ENCODE assay signal across 4 cellular contexts in genomic region chr17:36207383-36207782, GRCh38. TPM values are rescaled to one million over a fixed set of nuclear protein-coding genes. Genes with fewer than 3 reads are reported as not detected.
"Had no signal": no experiment of that assay in that cellular context is flagged by ENCODE, and none has a peak within 500 bp of the region (broad histone marks: within the 10 kb centered on the region; RNA-seq: fewer than 3 reads in every experiment).

No MANE protein-coding gene starts in this region.

RNA-seq across cellular contexts. Expression of gene CCL4L2, which starts 3.5 kb away (rescaled TPM):
- total RNA-seq: activated CD4-positive, alpha-beta T cell treated with anti-CD3 and anti-CD28 coated beads, Interleukin-2, amount 10 ng/mL, durations not matched to agents 7 days and 5 days; body of pancreas; cardiac septum had no signal

RNA-seq across cellular contexts. Expression of gene CCL3L1, which starts 10.8 kb away (rescaled TPM):
- total RNA-seq: activated CD4-positive, alpha-beta T cell treated with anti-CD3 and anti-CD28 coated beads, Interleukin-2, amount 10 ng/mL, durations not matched to agents 7 days and 5 days; cardiac septum had no signal

RNA-seq across cellular contexts. Expression of gene TBC1D3B, which starts 30.9 kb away (rescaled TPM):
- total RNA-seq: body of pancreas had no signal

RNA-seq across cellular contexts. Expression of gene TBC1D3I, which starts 57.0 kb away (rescaled TPM):
- total RNA-seq: activated naive CD8-positive, alpha-beta T cell treated with anti-CD3 and anti-CD28 coated beads for 36 hours; body of pancreas had no signal
